19 cellular contexts compared by ENCODE assay signal in the genomic region with DNA sequence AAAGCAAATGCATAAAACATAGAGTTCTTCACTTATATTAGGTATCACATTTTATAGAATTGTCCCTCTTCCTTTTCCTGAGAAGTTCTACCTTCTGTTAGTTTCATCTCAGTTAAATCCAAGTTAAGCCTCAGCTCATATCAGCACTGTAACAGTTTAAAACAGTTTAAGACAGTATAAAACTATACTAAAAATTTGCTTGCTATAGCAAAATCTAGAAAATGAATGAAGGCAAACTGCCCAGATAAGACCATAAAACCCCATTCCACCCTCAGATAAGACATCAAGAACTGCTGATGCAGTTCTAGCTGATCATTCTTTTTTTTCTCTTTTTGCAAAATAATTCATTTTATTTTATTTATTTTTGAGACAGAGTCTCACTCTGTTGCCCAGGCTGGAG.
DNase-seq lines count a peak whose midpoint lies in the region; ATAC-seq, FAIRE-seq and TF ChIP-seq lines count a peak whose summit lies in the region.
"Had no signal": no experiment of that assay in that cellular context is flagged by ENCODE, and none has a peak within 500 bp of the region (broad histone marks: within the 10 kb centered on the region; RNA-seq: fewer than 3 reads in every experiment).

No MANE protein-coding gene starts in this region.

- peaks cover 43% of the 10 kb centered on the region for H3K4me1 Mint-ChIP-seq in GM23338
- H3K4me1 Mint-ChIP-seq: CD4-positive, alpha-beta memory T cell had no signal

- H3K27ac Mint-ChIP-seq in GM23338, result no peak overlapping the region
- H3K27ac Mint-ChIP-seq: CD4-positive, alpha-beta memory T cell had no signal

- ATAC-seq in GM23338 (no peak), GM19395 (IDR thresholded peaks at IDR 0.05; ENCODE audit: unreplicated experiment) (no peak)
- ATAC-seq: GM12878, HCT116 had no signal

- POLR2A ChIA-PET in H1 (lab: Charles Lee; ENCODE audit: partially characterized antibody), result no interaction called here

- TF ChIP-seq CTCF in GM23338 (conservative IDR thresholded peaks at IDR 0.05; ENCODE audit: low read depth in 2 of 2) (no peak), H1 (IDR thresholded peaks at IDR 0.05; ENCODE audit: control extremely low read depth in 1 of 3, insufficient read depth in 1 of 3, low read depth in 1 of 3, low read length in 3 of 3) (no peak)

- H3K27me3 ChIP-seq in GM23338 (ENCODE audit: insufficient read depth) (no peaks in the 10 kb centered on the region), HUES64 (ENCODE audit: insufficient read depth, low read length) (no peaks in the 10 kb centered on the region), H1 (replicated peaks in 1 of 4; ENCODE audit: control insufficient read depth in 3 of 4, extremely low read depth in 1 of 4, insufficient read depth in 3 of 4, low read length in 3 of 4) (no peaks in the 10 kb centered on the region)

- H3K4me2 ChIP-seq in GM23338 (peak overlapping the region; percentile 53), H1 (ENCODE audit: insufficient read depth in 1 of 2, low read depth in 2 of 2, low read length in 2 of 2) (peak overlapping the region in 1 of 2 experiments; percentile 46; a peak in 1 of 4 replicates)

- H3K36me3 ChIP-seq in GM23338 (ENCODE audit: insufficient read depth) (no peaks in the 10 kb centered on the region), HUES64 (ENCODE audit: insufficient read depth, low read length) (no peaks in the 10 kb centered on the region), H1 (ENCODE audit: control insufficient read depth in 2 of 4, insufficient read depth in 4 of 4, low read length in 3 of 4) (no peaks in the 10 kb centered on the region)

- peaks cover 2% of the 10 kb centered on the region for H3K27me3 Mint-ChIP-seq in GM23338 (ENCODE audit: insufficient read depth, low read depth, poor library complexity)
- H3K27me3 Mint-ChIP-seq: CD4-positive, alpha-beta memory T cell had no signal

- no peak overlapping the region for H2BK12ac ChIP-seq in H1 (ENCODE audit: low read depth, low read length)

- no peak overlapping the region for H3K4me3 Mint-ChIP-seq in GM23338
- H3K4me3 Mint-ChIP-seq: CD4-positive, alpha-beta memory T cell had no signal

- H4K91ac ChIP-seq in H1 (replicated peaks; ENCODE audit: insufficient read length, low read length), result no peak overlapping the region

- no peaks in the 10 kb centered on the region for H3K36me3 Mint-ChIP-seq in GM23338 (ENCODE audit: low read depth)
- H3K36me3 Mint-ChIP-seq: CD4-positive, alpha-beta memory T cell had no signal

- H3K4me1 ChIP-seq in GM23338 (ENCODE audit: insufficient read depth) (peaks cover 57% of the 10 kb centered on the region), HUES64 (ENCODE audit: insufficient read depth, low read length) (peaks cover 52% of the 10 kb centered on the region), H1 (replicated peaks in 1 of 4; ENCODE audit: control insufficient read depth in 3 of 4, insufficient read depth in 4 of 4, low read length in 3 of 4) (peaks cover 0 to 23% (median 7%) of the 10 kb centered on the region in 4 experiments; a peak in 4 of 7 replicates)
- H3K4me1 ChIP-seq: Caco-2 had no signal

- H2BK5ac ChIP-seq in H1 (ENCODE audit: low read depth, low read length), result no peak overlapping the region

- no peak for FAIRE-seq in H1 (lab: Jason Lieb, UNC)
- FAIRE-seq: GM12878, GM19239 had no signal

- no peak overlapping the region for H3K56ac ChIP-seq in H1 (replicated peaks; ENCODE audit: insufficient read length, low read depth, low read length)

- H3K23ac ChIP-seq in H1 (ENCODE audit: insufficient read length), result no peak overlapping the region

- H3K9me3 ChIP-seq in HUES64 (ENCODE audit: insufficient read depth, low read depth, low read length) (no peaks in the 10 kb centered on the region), H1 (ENCODE audit: insufficient read depth in 2 of 2, low read depth in 1 of 2, low read length in 1 of 2) (no peaks in the 10 kb centered on the region)
- H3K9me3 ChIP-seq: Caco-2 had no signal

- no peak for TF ChIP-seq RAD21 in H1 (IDR thresholded peaks at IDR 0.05 in 1 of 2, conservative IDR thresholded peaks at IDR 0.05 in 1 of 2; ENCODE audit: low read depth in 2 of 2, low read length in 2 of 2)

- peak overlapping the region; percentile 95 for H4K5ac ChIP-seq in H1 (ENCODE audit: insufficient read length, low read depth, low read length)

- no peaks in the 10 kb centered on the region; the same call in 1 of the 2 replicates for H3K23me2 ChIP-seq in H1 (ENCODE audit: low read depth, low read length)

- H2BK15ac ChIP-seq in H1 (ENCODE audit: low read length), result no peak overlapping the region

- H4K20me1 ChIP-seq in GM23338 (replicated peaks; ENCODE audit: insufficient read depth) (no peaks in the 10 kb centered on the region), H1 (replicated peaks in 1 of 2; ENCODE audit: control insufficient read depth in 1 of 2, insufficient read depth in 2 of 2, low read length in 2 of 2) (no peaks in the 10 kb centered on the region)

- H2BK120ac ChIP-seq in H1 (replicated peaks; ENCODE audit: low read depth, low read length), result no peak overlapping the region

- H2BK20ac ChIP-seq in H1 (ENCODE audit: low read length), result no peak overlapping the region

- H3K9me3 Mint-ChIP-seq in GM23338, result no peaks in the 10 kb centered on the region

- no peak overlapping the region for H4K8ac ChIP-seq in H1 (ENCODE audit: extremely low read depth, insufficient read depth, low read length)

- no peaks in the 10 kb centered on the region for H3F3A ChIP-seq in GM23338 (replicated peaks; ENCODE audit: low read depth)

- no peak overlapping the region for H3K4ac ChIP-seq in H1 (replicated peaks; ENCODE audit: insufficient read length, low read depth, low read length)

- H3K27ac ChIP-seq in GM23338 (ENCODE audit: low read depth) (no peak overlapping the region), HUES64 (ENCODE audit: low read depth, low read length) (peak overlapping the region; percentile 26; the same call in 1 of the 2 replicates), H1 (ENCODE audit: low read depth, low read length) (no peak overlapping the region)

- TF ChIP-seq EP300 in H1 (IDR thresholded peaks at IDR 0.05; ENCODE audit: borderline replicate concordance in 1 of 2, low read depth in 2 of 2, low read length in 2 of 2), result no peak

- CTCF ChIA-PET in H1 (lab: Charles Lee; ENCODE audit: partially characterized antibody), result interaction anchor here (0.9 to 1.3 kb wide), 3 partner anchors 11 to 303 kb away, joined by 3 to 4 read pairs (median 3); no protein-coding TSS in a partner anchor

- no peaks in the 10 kb centered on the region for H3K9me2 ChIP-seq in GM23338 (ENCODE audit: insufficient read depth)

- no peak for TF ChIP-seq POLR2A in H1 (IDR thresholded peaks at IDR 0.05; ENCODE audit: control extremely low read depth in 1 of 2, low read depth in 2 of 2, low read length in 2 of 2)

- H3K4me3 ChIP-seq in GM23338 (no peak overlapping the region), HUES64 (ENCODE audit: low read length) (no peak overlapping the region), H1 (ENCODE audit: extremely low read depth in 1 of 4, insufficient read depth in 2 of 4, low read depth in 3 of 4, low read length in 4 of 4) (no peak overlapping the region; a peak in 1 of 8 replicates)
- H3K4me3 ChIP-seq: GM12878 had no signal

- no peaks in the 10 kb centered on the region for H3K79me1 ChIP-seq in H1 (ENCODE audit: low read depth, low read length)

- no peak overlapping the region for H2AK5ac ChIP-seq in H1 (ENCODE audit: low read depth, low read length)

- no peak overlapping the region for H3K14ac ChIP-seq in H1 (ENCODE audit: insufficient read length)

- H3K18ac ChIP-seq in H1 (ENCODE audit: extremely low read depth, low read length), result no peak overlapping the region

- no peaks in the 10 kb centered on the region for H3K79me2 ChIP-seq in GM23338 (replicated peaks; ENCODE audit: insufficient read depth)
- no peaks in the 10 kb centered on the region for H3K79me2 ChIP-seq in H1 (ENCODE audit: control insufficient read depth in 1 of 2, insufficient read depth in 2 of 2, low read length in 2 of 2)

- DNase-seq in GM23338 (ENCODE audit: low spot score) (no peak), H1 (ENCODE audit: low read depth in 1 of 2, low spot score in 2 of 2) (no peak), mucosa of gallbladder (ENCODE audit: low spot score) (no peak), COLO668 (lab: John Stamatoyannopoulos, UW; ENCODE audit: unreplicated experiment) (no peak)
- DNase-seq: 8988T; C1 segment of cervical spinal cord; Caco-2; CD4-positive, alpha-beta memory T cell; DMS 273 treated with DMSO at 0.1 percent for 48 hours; DMS79; EL; GDM1; GOT3; H7 had no signal

- no peak overlapping the region for H3K9ac ChIP-seq in HUES64 (ENCODE audit: low read depth, low read length)
- H3K9ac ChIP-seq in H1 (replicated peaks in 1 of 4; ENCODE audit: extremely low read depth in 1 of 4, low read depth in 3 of 4, low read length in 3 of 4), result no peak overlapping the region

- H2AFZ ChIP-seq in GM23338 (no peak overlapping the region), H1 (ENCODE audit: low read length) (no peak overlapping the region)

TF ChIP-seq in GM23338, 12 proteins besides CTCF, POLR2A, EP300 and RAD21 (continues in another document):
- TF ChIP-seq EZH2phosphoT487 (IDR thresholded peaks at IDR 0.05; ENCODE audit: unreplicated experiment) (no peak), ZNF331 (CRISPR knock-in tag; IDR thresholded peaks at IDR 0.05; ENCODE audit: low read depth) (no peak), POLR2AphosphoS5 (IDR thresholded peaks at IDR 0.05; ENCODE audit: low read depth) (no peak), ZNF114 (CRISPR knock-in tag; IDR thresholded peaks at IDR 0.05) (no peak), NANOG (IDR thresholded peaks at IDR 0.05; ENCODE audit: borderline replicate concordance) (no peak)

TF ChIP-seq in H1, 55 proteins besides CTCF, POLR2A, EP300 and RAD21:
- TF ChIP-seq CTBP2 (IDR thresholded peaks at IDR 0.05; ENCODE audit: borderline replicate concordance, insufficient read depth, insufficient read length, low read length) (no peak), KDM5A (IDR thresholded peaks at IDR 0.05; ENCODE audit: low read length) (no peak), SIRT6 (IDR thresholded peaks at IDR 0.05; ENCODE audit: low read length) (no peak), BRCA1 (IDR thresholded peaks at IDR 0.05; ENCODE audit: low read depth, low read length) (no peak), RFX5 (IDR thresholded peaks at IDR 0.05; ENCODE audit: borderline replicate concordance, low read depth, low read length) (no peak), E2F6 (IDR thresholded peaks at IDR 0.05) (no peak), FOSL1 (IDR thresholded peaks at IDR 0.05; ENCODE audit: insufficient read depth, low read depth, low read length) (no peak)
